ENCODE assay signal across 9 cellular contexts in the genomic region with DNA sequence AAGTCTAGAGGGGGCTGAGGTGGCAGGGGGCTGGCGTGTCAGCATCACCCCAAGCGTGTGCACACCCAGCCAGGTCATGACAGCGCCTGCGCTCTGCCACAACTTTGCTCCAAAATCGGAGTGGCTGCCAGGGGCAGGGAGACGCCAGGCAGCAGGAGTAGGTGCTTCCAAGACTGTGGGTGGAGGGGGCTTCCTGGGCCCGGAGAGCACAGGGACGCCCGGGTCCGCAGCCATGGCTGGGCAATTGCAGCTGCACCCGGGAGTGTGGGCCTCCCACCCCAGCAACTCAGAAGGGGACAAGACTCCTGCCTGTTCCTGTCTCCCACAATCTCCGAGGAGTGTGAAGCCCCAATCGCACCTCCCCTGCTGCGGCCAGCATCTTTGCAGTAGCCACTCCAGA. TPM values are rescaled to one million over a fixed set of nuclear protein-coding genes. Genes with fewer than 3 reads are reported as not detected.
"Had no signal": no experiment of that assay in that cellular context is flagged by ENCODE, and none has a peak within 500 bp of the region (broad histone marks: within the 10 kb centered on the region; RNA-seq: fewer than 3 reads in every experiment).

No MANE protein-coding gene starts in this region.

- H3K4me1 Mint-ChIP-seq: GM23338, H9 had no signal

- H3K9me3 Mint-ChIP-seq: GM23338 had no signal

- H3K4me3 Mint-ChIP-seq: GM23338, H9 had no signal

- H3K4me3 ChIP-seq: GM23338, K562 had no signal

- DNase-seq: H9, HCEC 1CT, IMR-90 had no signal

- FAIRE-seq: H1, H54, K562 had no signal

- H3K27ac ChIP-seq: HL-60 had no signal

- ATAC-seq: GM23338, K562 had no signal

- H3K27ac Mint-ChIP-seq: GM23338, H9 had no signal

RNA-seq across cellular contexts. Expression of a gene that starts 53.1 kb away (rescaled TPM):
- total RNA-seq: HT1080, IMR-90, K562 had no signal
- polyA plus RNA-seq: IMR-90, K562 had no signal
